16 cellular contexts compared by ENCODE assay signal in genomic region chr18:60024345-60024744, GRCh38.
DNase-seq lines count a peak whose midpoint lies in the region; ATAC-seq and TF ChIP-seq lines count a peak whose summit lies in the region.
"Had no signal": no experiment of that assay in that cellular context is flagged by ENCODE, and none has a peak within 500 bp of the region (broad histone marks: within the 10 kb centered on the region; RNA-seq: fewer than 3 reads in every experiment).

No MANE protein-coding gene starts in this region.

- H3K9me3 ChIP-seq in esophagus muscularis mucosa = no peaks in the 10 kb centered on the region
- H3K9me3 ChIP-seq in stomach = no peaks in the 10 kb centered on the region
- H3K9me3 ChIP-seq: HAP-1 had no signal

- DNase-seq in NCI-H69 (lab: John Stamatoyannopoulos, UW) = peak; percentile 18
- DNase-seq in esophagus muscularis mucosa (ENCODE audit: extremely low spot score) = no peak
- peak; percentile 60 for DNase-seq in iris pigment epithelial cell (ENCODE audit: low read depth)
- DNase-seq in stomach = no peak
- DNase-seq in NCI-H2196 treated with DMSO at 0.1 percent for 48 hours (lab: John Stamatoyannopoulos, UW; ENCODE audit: unreplicated experiment) = no peak
- DNase-seq: AML-193; Calu3; CD4-positive, alpha-beta memory T cell; DMS79 treated with DMSO at 0.1 percent for 48 hours; KG1 had no signal

- no peak for ATAC-seq in HG02642 (IDR thresholded peaks at IDR 0.05; ENCODE audit: poor library complexity, unreplicated experiment)
- ATAC-seq in HG03139 (IDR thresholded peaks at IDR 0.05; ENCODE audit: unreplicated experiment) = no peak
- no peak for ATAC-seq in HG03108 (IDR thresholded peaks at IDR 0.05; ENCODE audit: unreplicated experiment)
- ATAC-seq: GM12878, HepG2 had no signal

- TF ChIP-seq POLR2A in esophagus muscularis mucosa (IDR thresholded peaks at IDR 0.05; ENCODE audit: low read depth) = no peak
- TF ChIP-seq POLR2A in stomach (IDR thresholded peaks at IDR 0.05) = no peak

- H3K4me1 ChIP-seq in esophagus muscularis mucosa (peaks cover 0 to 47% (median 34%) of the 10 kb centered on the region in 4 donors), stomach (peaks cover 0 to 9% (median 0%) of the 10 kb centered on the region in 4 donors)

- no peak overlapping the region for H3K4me3 ChIP-seq in esophagus muscularis mucosa
- H3K4me3 ChIP-seq in stomach = no peak overlapping the region
- H3K4me3 ChIP-seq: GM12878, HAP-1 had no signal

- H3K27me3 ChIP-seq in esophagus muscularis mucosa (no peaks in the 10 kb centered on the region), stomach (no peaks in the 10 kb centered on the region)

- TF ChIP-seq EP300 in esophagus muscularis mucosa (IDR thresholded peaks at IDR 0.05) (peak; percentile 80), stomach (IDR thresholded peaks at IDR 0.05) (peak; percentile 55)

- WGBS in esophagus muscularis mucosa = 41% methylated on average over 3 of the region's 3 CpGs
- WGBS in stomach, 5 donors = 38 to 63% (median 44%) methylated on average over 3 of the region's 3 CpGs

- no peaks in the 10 kb centered on the region for H3K36me3 ChIP-seq in esophagus muscularis mucosa
- H3K36me3 ChIP-seq in stomach = no peaks in the 10 kb centered on the region
- H3K36me3 ChIP-seq: HAP-1 had no signal

- TF ChIP-seq CTCF in esophagus muscularis mucosa (IDR thresholded peaks at IDR 0.05) = no peak
- TF ChIP-seq CTCF in stomach (IDR thresholded peaks at IDR 0.05) = no peak

- intact Hi-C loops in esophagus muscularis mucosa (cut with DNase I) (no loop called here), stomach (cut with DNase I; ENCODE audit: low total_unique reads) (no loop called here)

- H3K27ac ChIP-seq in esophagus muscularis mucosa (replicated peaks in 1 of 4) (peak overlapping the region in 2 of 4 donors; percentile 15 to 22), stomach (peak overlapping the region in 2 of 5 donors; percentile 8 to 36)

Comparison
In these comparisons a context has a peak if more than half of its experiments do, and no peak if none do; other contexts are left out.
1. DNase-seq: peak in NCI-H69 (single experiment) and iris pigment epithelial cell (single experiment); none in esophagus muscularis mucosa (single experiment), stomach (single experiment) and NCI-H2196 treated with DMSO at 0.1 percent for 48 hours (single experiment).